Comparison of ENCODE assay signal across 9 cellular contexts in genomic region chr10:4067552-4068254, GRCh38.
DNase-seq lines count a peak whose midpoint lies in the region; ATAC-seq, FAIRE-seq and TF ChIP-seq lines count a peak whose summit lies in the region.
"Had no signal": no experiment of that assay in that cellular context is flagged by ENCODE, and none has a peak within 500 bp of the region (broad histone marks: within the 10 kb centered on the region; RNA-seq: fewer than 3 reads in every experiment).

No MANE protein-coding gene starts in this region.

- H3K4me1 Mint-ChIP-seq in activated T-helper 1 cell treated with anti-CD3 and anti-CD28 coated beads, Interleukin-12 subunit alpha, Interleukin-12 subunit beta, Interleukin-2, Interleukin-4 antibody, amounts not matched to agents 30 ng/mL and 10 ng/mL and 1 ng/mL, durations not matched to agents 14 hours and 24 hours and 36 hours (ENCODE audit: low read depth) = no peaks in the 10 kb centered on the region

- peak overlapping the region in 3 of 4 donors; percentile 33 to 81 (median 72) for H3K27ac ChIP-seq in Peyer's patch
- no peak overlapping the region for H3K27ac ChIP-seq in pancreas
- H3K27ac ChIP-seq: neutrophil had no signal

- H3K36me3 ChIP-seq in Peyer's patch = no peaks in the 10 kb centered on the region
- H3K36me3 ChIP-seq in pancreas = no peaks in the 10 kb centered on the region
- H3K36me3 ChIP-seq: neutrophil had no signal

- H3K9me3 ChIP-seq in Peyer's patch (no peaks in the 10 kb centered on the region), pancreas (no peaks in the 10 kb centered on the region)
- H3K9me3 ChIP-seq: neutrophil had no signal

- WGBS in pancreas, 2 donors = 48 to 58% methylated on average over 8 of the region's 8 CpGs

- H3K4me3 ChIP-seq in Peyer's patch (no peak overlapping the region), pancreas (no peak overlapping the region)

- no peak overlapping the region for H3K27ac Mint-ChIP-seq in activated T-helper 1 cell treated with anti-CD3 and anti-CD28 coated beads, Interleukin-12 subunit alpha, Interleukin-12 subunit beta, Interleukin-2, Interleukin-4 antibody, amounts not matched to agents 30 ng/mL and 10 ng/mL and 1 ng/mL, durations not matched to agents 14 hours and 24 hours and 36 hours
- H3K27ac Mint-ChIP-seq: dendritic cell treated with granulocyte-macrophage colony-stimulating factor and Interleukin-4, amounts not matched to agents 40 ng/mL and 50 ng/mL, for 4 days had no signal

- ATAC-seq in GM18907 (IDR thresholded peaks at IDR 0.05; ENCODE audit: unreplicated experiment) (peak; percentile 52), HG02642 (IDR thresholded peaks at IDR 0.05; ENCODE audit: poor library complexity, unreplicated experiment) (peak; percentile 74), pancreas (peak in 2 of 4 donors; percentile 61 to 72), HG03280 (IDR thresholded peaks at IDR 0.05; ENCODE audit: unreplicated experiment) (no peak)

- no peaks in the 10 kb centered on the region for H3K9me3 Mint-ChIP-seq in activated T-helper 1 cell treated with anti-CD3 and anti-CD28 coated beads, Interleukin-12 subunit alpha, Interleukin-12 subunit beta, Interleukin-2, Interleukin-4 antibody, amounts not matched to agents 30 ng/mL and 10 ng/mL and 1 ng/mL, durations not matched to agents 14 hours and 24 hours and 36 hours
- H3K9me3 Mint-ChIP-seq: dendritic cell treated with granulocyte-macrophage colony-stimulating factor and Interleukin-4, amounts not matched to agents 40 ng/mL and 50 ng/mL, for 4 days had no signal

- no peaks in the 10 kb centered on the region for H3K27me3 ChIP-seq in Peyer's patch
- H3K27me3 ChIP-seq in pancreas = no peaks in the 10 kb centered on the region
- H3K27me3 ChIP-seq: neutrophil had no signal

- peaks cover 0 to 14% (median 6%) of the 10 kb centered on the region in 4 donors for H3K4me1 ChIP-seq in Peyer's patch
- no peaks in the 10 kb centered on the region for H3K4me1 ChIP-seq in pancreas

- H3K4me3 Mint-ChIP-seq in activated T-helper 1 cell treated with anti-CD3 and anti-CD28 coated beads, Interleukin-12 subunit alpha, Interleukin-12 subunit beta, Interleukin-2, Interleukin-4 antibody, amounts not matched to agents 30 ng/mL and 10 ng/mL and 1 ng/mL, durations not matched to agents 14 hours and 24 hours and 36 hours = no peak overlapping the region
- H3K4me3 Mint-ChIP-seq: dendritic cell treated with granulocyte-macrophage colony-stimulating factor and Interleukin-4, amounts not matched to agents 40 ng/mL and 50 ng/mL, for 4 days had no signal

- DNase-seq in Peyer's patch = peak in 2 of 3 donors; percentile 54 to 71
- no peak for DNase-seq in pancreas
- DNase-seq in activated T-helper 1 cell treated with anti-CD3 and anti-CD28 coated beads, Interleukin-12 subunit alpha, Interleukin-12 subunit beta, Interleukin-2, Interleukin-4 antibody, amounts not matched to agents 30 ng/mL and 10 ng/mL and 1 ng/mL, durations not matched to agents 14 hours and 24 hours and 36 hours (ENCODE audit: low spot score) = no peak
- no peak for DNase-seq in GM19240 (ENCODE audit: insufficient read length, low spot score)

- TF ChIP-seq CTCF in Peyer's patch (IDR thresholded peaks at IDR 0.05) = no peak
- no peak for TF ChIP-seq CTCF in pancreas (IDR thresholded peaks at IDR 0.05)

- peak; percentile 45 for FAIRE-seq in pancreas (lab: Jason Lieb, UNC)

- peaks cover 2% of the 10 kb centered on the region for H3K36me3 Mint-ChIP-seq in activated T-helper 1 cell treated with anti-CD3 and anti-CD28 coated beads, Interleukin-12 subunit alpha, Interleukin-12 subunit beta, Interleukin-2, Interleukin-4 antibody, amounts not matched to agents 30 ng/mL and 10 ng/mL and 1 ng/mL, durations not matched to agents 14 hours and 24 hours and 36 hours (ENCODE audit: low read depth)

- intact Hi-C loops in pancreas (cut with DNase I) = no loop called here
- intact Hi-C loops in activated T-helper 1 cell treated with anti-CD3 and anti-CD28 coated beads, Interleukin-12 subunit alpha, Interleukin-12 subunit beta, Interleukin-2, Interleukin-4 antibody, amounts not matched to agents 30 ng/mL and 10 ng/mL and 1 ng/mL, durations not matched to agents 14 hours and 24 hours and 36 hours (cut with micrococcal nuclease) = loop anchor here (1.0 to 2.0 kb wide), 3 partner anchors 34 to 132 kb away; no protein-coding TSS in a partner anchor

- H3K27me3 Mint-ChIP-seq in activated T-helper 1 cell treated with anti-CD3 and anti-CD28 coated beads, Interleukin-12 subunit alpha, Interleukin-12 subunit beta, Interleukin-2, Interleukin-4 antibody, amounts not matched to agents 30 ng/mL and 10 ng/mL and 1 ng/mL, durations not matched to agents 14 hours and 24 hours and 36 hours (ENCODE audit: insufficient read depth) = no peaks in the 10 kb centered on the region
- H3K27me3 Mint-ChIP-seq: dendritic cell treated with granulocyte-macrophage colony-stimulating factor and Interleukin-4, amounts not matched to agents 40 ng/mL and 50 ng/mL, for 4 days had no signal

- TF ChIP-seq POLR2A in Peyer's patch (IDR thresholded peaks at IDR 0.05) = no peak

Comparison
In these comparisons a context has a peak if more than half of its experiments do, and no peak if none do; other contexts are left out.
1. DNase-seq: peak in Peyer's patch (2 of 3); none in pancreas (0 of 6), activated T-helper 1 cell treated with anti-CD3 and anti-CD28 coated beads, Interleukin-12 subunit alpha, Interleukin-12 subunit beta, Interleukin-2, Interleukin-4 antibody, amounts not matched to agents 30 ng/mL and 10 ng/mL and 1 ng/mL, durations not matched to agents 14 hours and 24 hours and 36 hours (single experiment) and GM19240 (single experiment).
2. H3K27ac ChIP-seq: peak in Peyer's patch (3 of 4); none in pancreas (0 of 4).